In genomic region chr3:129892486-129892856, GRCh38 we compare ENCODE assay signal across 8 cellular contexts. TPM values are rescaled to one million over a fixed set of nuclear protein-coding genes. Genes with fewer than 3 reads are reported as not detected.
DNase-seq lines count a peak whose midpoint lies in the region; TF ChIP-seq lines count a peak whose summit lies in the region.

No MANE protein-coding gene starts in this region.

- H3K9me3 Mint-ChIP-seq in neural progenitor cell: peaks cover 2% of the 10 kb centered on the region

- peak overlapping the region; percentile 97 for H3K9ac ChIP-seq in GM23248
- peak overlapping the region; percentile 96 to 98 for H3K9ac ChIP-seq in duodenal mucosa (ENCODE audit: low read depth in 1 of 2, low read length in 2 of 2)
- peak overlapping the region; percentile 94 for H3K9ac ChIP-seq in neural progenitor cell

- H3K4me3 ChIP-seq in GM23248 (peak overlapping the region; percentile 98), SJCRH30 (peak overlapping the region; percentile 84), duodenal mucosa (ENCODE audit: low read depth in 1 of 2, low read length in 2 of 2) (peak overlapping the region; percentile 84 to 95), neural progenitor cell (peak overlapping the region; percentile 75)

- no peaks in the 10 kb centered on the region for H3K36me3 ChIP-seq in GM23248 (ENCODE audit: low read depth)
- H3K36me3 ChIP-seq in SJCRH30: peaks cover 3% of the 10 kb centered on the region; the same call in 1 of the 2 replicates
- H3K36me3 ChIP-seq in duodenal mucosa (ENCODE audit: control insufficient read depth in 1 of 2, insufficient read depth in 2 of 2, low read length in 2 of 2): peaks cover 0 to 3% of the 10 kb centered on the region in 2 donors
- H3K36me3 ChIP-seq in neural progenitor cell: peaks cover 7% of the 10 kb centered on the region

- H3K27ac ChIP-seq in GM23248 (peak overlapping the region; percentile 42; the same call in 1 of the 2 replicates), SJCRH30 (peak overlapping the region; percentile 80), duodenal mucosa (ENCODE audit: low read depth, low read length) (peak overlapping the region; percentile 64), neural progenitor cell (peak overlapping the region; percentile 99)

- 9 to 14% methylated on average over 13 of the region's 13 CpGs for WGBS in GM23248 (ENCODE audit: low coverage in 1 of 2, low lambda C conversion rate in 2 of 2, missing lambda C conversion rate in 2 of 2), 2 experiments

- DNase-seq in GM23248 (no peak), SJCRH30 (no peak), neural progenitor cell (ENCODE audit: low spot score) (no peak), amniotic stem cell (lab: John Stamatoyannopoulos, UW) (no peak), middle frontal gyrus (ENCODE audit: extremely low spot score, low spot score) (no peak), glomerular visceral epithelial cell (ENCODE audit: extremely low spot score) (no peak), inferior parietal cortex (ENCODE audit: extremely low spot score) (no peak)

- no peak for TF ChIP-seq CTCF in neural progenitor cell (IDR thresholded peaks at IDR 0.05)

- H4K20me1 ChIP-seq in GM23248 (ENCODE audit: insufficient read depth) (peaks cover 6% of the 10 kb centered on the region; the same call in 1 of the 2 replicates), neural progenitor cell (ENCODE audit: low read depth) (peaks cover 38% of the 10 kb centered on the region)

- H3K4me2 ChIP-seq in GM23248 (ENCODE audit: unreplicated experiment) (peak overlapping the region; percentile 95), neural progenitor cell (peak overlapping the region; percentile 93)

- in situ Hi-C loops in GM23248 (cut with MboI): no loop called here

- no peaks in the 10 kb centered on the region for H3K27me3 Mint-ChIP-seq in neural progenitor cell (ENCODE audit: insufficient read depth, low read depth)

- no peaks in the 10 kb centered on the region for H3K27me3 ChIP-seq in GM23248 (replicated peaks; ENCODE audit: insufficient read depth)
- H3K27me3 ChIP-seq in SJCRH30: no peaks in the 10 kb centered on the region
- H3K27me3 ChIP-seq in duodenal mucosa (ENCODE audit: control insufficient read depth in 1 of 2, insufficient read depth in 2 of 2, low read length in 2 of 2): no peaks in the 10 kb centered on the region
- no peaks in the 10 kb centered on the region for H3K27me3 ChIP-seq in neural progenitor cell

- H2AFZ ChIP-seq in GM23248 (peak overlapping the region; percentile 91), neural progenitor cell (replicated peaks) (peak overlapping the region; percentile 98)

- peaks cover 26% of the 10 kb centered on the region for H3K4me1 Mint-ChIP-seq in neural progenitor cell

- H3K36me3 Mint-ChIP-seq in neural progenitor cell: peaks cover 9% of the 10 kb centered on the region

- H3K4me1 ChIP-seq in GM23248 (ENCODE audit: insufficient read depth) (peaks cover 30% of the 10 kb centered on the region), SJCRH30 (peaks cover 40% of the 10 kb centered on the region), duodenal mucosa (ENCODE audit: control insufficient read depth in 1 of 2, insufficient read depth in 2 of 2, low read length in 2 of 2) (peaks cover 30 to 38% of the 10 kb centered on the region in 2 donors), neural progenitor cell (peaks cover 23% of the 10 kb centered on the region)

- peak overlapping the region; percentile 87 for H3K27ac Mint-ChIP-seq in neural progenitor cell

- H3K9me3 ChIP-seq in GM23248 (ENCODE audit: low read depth): no peaks in the 10 kb centered on the region
- H3K9me3 ChIP-seq in SJCRH30 (replicated peaks): no peaks in the 10 kb centered on the region
- no peaks in the 10 kb centered on the region for H3K9me3 ChIP-seq in duodenal mucosa (ENCODE audit: control insufficient read depth in 1 of 2, low read length in 2 of 2)
- H3K9me3 ChIP-seq in neural progenitor cell (ENCODE audit: low read depth): no peaks in the 10 kb centered on the region

- H3F3A ChIP-seq in GM23248 (ENCODE audit: insufficient read depth) (peaks cover 50% of the 10 kb centered on the region), neural progenitor cell (ENCODE audit: low read depth) (peaks cover 13% of the 10 kb centered on the region)

- no peaks in the 10 kb centered on the region for H3K9me2 ChIP-seq in GM23248 (ENCODE audit: insufficient read depth)

- H3K4me3 Mint-ChIP-seq in neural progenitor cell: peak overlapping the region; percentile 94

- H3K79me2 ChIP-seq in GM23248 (ENCODE audit: insufficient read depth) (peaks cover 36% of the 10 kb centered on the region), neural progenitor cell (ENCODE audit: low read depth) (peaks cover 64% of the 10 kb centered on the region)

RNA-seq across cellular contexts. Expression of gene TMCC1, which starts 1.0 kb away (rescaled TPM):
- total RNA-seq in GM23248 (2014; rRNA removed; shearing (Covaris generic)): 7.8 and 11.1 TPM in 2 replicates
- 4.0 and 4.2 TPM in 2 replicates for polyA plus RNA-seq in GM23248 (2016; fragmentation: Nextera tagmentation; extraction: Ambion mirVana)
- 22.1 and 22.3 TPM in 2 replicates for total RNA-seq in SJCRH30 (2014; rRNA removed; shearing (Covaris generic))
- 26.2 and 29.8 TPM in 2 replicates for total RNA-seq in neural progenitor cell (ENCODE audit: low replicate concordance)

Comparison
In these comparisons a context has a peak if more than half of its experiments do, and no peak if none do; other contexts are left out.
1. H3K27ac ChIP-seq: peak in every context shown above with its lines; median percentile 99 in neural progenitor cell; 80 in SJCRH30; 64 in duodenal mucosa; 42 in GM23248.